8 cellular contexts compared by ENCODE assay signal in genomic region chr10:69123306-69123746, GRCh38. TPM values are rescaled to one million over a fixed set of nuclear protein-coding genes. Genes with fewer than 3 reads are reported as not detected.
DNase-seq lines count a peak whose midpoint lies in the region; ATAC-seq and TF ChIP-seq lines count a peak whose summit lies in the region.

No MANE protein-coding gene starts in this region.

- no peaks in the 10 kb centered on the region for H3K36me3 ChIP-seq in A673 (ENCODE audit: insufficient read depth, low read length, poor library complexity, severe bottlenecking)

- no peak; the same call in 1 of the 2 replicates for TF ChIP-seq CTCF in A673 (conservative IDR thresholded peaks at IDR 0.05; ENCODE audit: low read depth, low read length)
- TF ChIP-seq CTCF in GM10248 (IDR thresholded peaks at IDR 0.05; ENCODE audit: control extremely low read depth, extremely low read depth, low read depth, missing control alignments) = no peak

- H3K4me3 ChIP-seq in A673 (ENCODE audit: low read depth, low read length, poor library complexity, severe bottlenecking) (peak overlapping the region; percentile 98), skeletal muscle cell (ENCODE audit: low read depth, low read length) (peak overlapping the region; percentile 73)

- H3K27ac ChIP-seq in A673 (ENCODE audit: low read depth, low read length, poor library complexity, severe bottlenecking) = peak overlapping the region; percentile 92

- H3K4me1 ChIP-seq in A673 (ENCODE audit: insufficient read depth, low read length, poor library complexity, severe bottlenecking) = peaks cover 4% of the 10 kb centered on the region

- TSS peak; percentile 97 for BruUV-seq in A673 (replicated peaks; lab: Mats Ljungman, UMichigan)

- peaks cover 0 to 7% of the 10 kb centered on the region in 2 donors for H3K36me3 Mint-ChIP-seq in activated naive CD4-positive, alpha-beta T cell treated with anti-CD3 and anti-CD28 coated beads, Interleukin-2, amount 50 U/mL, for 72 hours

- intact Hi-C loops in A673 (cut with micrococcal nuclease; ENCODE audit: unreplicated experiment) (loop anchor here (5.0 kb wide), 1 partner anchor 54 kb away; no protein-coding TSS in a partner anchor), left ventricle myocardium superior (cut with micrococcal nuclease) (no loop called here)

- DNase-seq in A673 (ENCODE audit: low spot score) (peak; percentile 77), GM10248 (ENCODE audit: extremely low spot score) (peak; percentile 50), NCI-H1436 (lab: John Stamatoyannopoulos, UW) (peak; percentile 41), left ventricle myocardium superior (no peak), skeletal muscle cell (ENCODE audit: low read depth) (peak; percentile 26), cortex of kidney (lab: John Stamatoyannopoulos, UW) (no peak)
- DNase-seq in activated naive CD4-positive, alpha-beta T cell treated with anti-CD3 and anti-CD28 coated beads, Interleukin-2, amount 50 U/mL, for 72 hours (ENCODE audit: low spot score in 2 of 2) = no peak

- CTCF ChIA-PET in A673 (lab: Charles Lee) (interaction anchor here (0.6 kb wide), 1 partner anchor 23 kb away, joined by 3 read pairs; no protein-coding TSS in a partner anchor), GM10248 (lab: Yijun Ruan, JAX) (interaction anchor here (1.0 to 3.4 kb wide), 2 partner anchors 29 to 119 kb away, joined by 5 to 13 read pairs; no protein-coding TSS in a partner anchor)

- POLR2A ChIA-PET in A673 (lab: Charles Lee; ENCODE audit: low non-redundant PET) (no interaction called here), GM10248 (lab: Yijun Ruan, JAX) (no interaction called here)

- peak overlapping the region; percentile 95 for H3K27ac Mint-ChIP-seq in activated naive CD4-positive, alpha-beta T cell treated with anti-CD3 and anti-CD28 coated beads, Interleukin-2, amount 50 U/mL, for 72 hours

- peak; percentile 25 for ATAC-seq in HG02610 (IDR thresholded peaks at IDR 0.05; ENCODE audit: unreplicated experiment)
- peak; percentile 42 to 57 for ATAC-seq in activated naive CD4-positive, alpha-beta T cell treated with anti-CD3 and anti-CD28 coated beads, Interleukin-2, amount 50 U/mL, for 72 hours
- ATAC-seq in left ventricle myocardium superior = peak; percentile 54

- no peaks in the 10 kb centered on the region for H3K27me3 ChIP-seq in A673 (replicated peaks; ENCODE audit: insufficient read depth, low read depth, low read length, poor library complexity)

- H3K9me3 Mint-ChIP-seq in activated naive CD4-positive, alpha-beta T cell treated with anti-CD3 and anti-CD28 coated beads, Interleukin-2, amount 50 U/mL, for 72 hours = no peaks in the 10 kb centered on the region

- H3K9me3 ChIP-seq in A673 (ENCODE audit: low read depth, low read length, poor library complexity, severe bottlenecking) = no peaks in the 10 kb centered on the region

RNA-seq across cellular contexts. Expression of gene VPS26A, which starts 0.7 kb away (rescaled TPM):
- 80.1 and 82.1 TPM in 2 replicates for total RNA-seq in A673 (2021)
- total RNA-seq in activated naive CD4-positive, alpha-beta T cell treated with anti-CD3 and anti-CD28 coated beads, Interleukin-2, amount 50 U/mL, for 72 hours = 10 to 100 TPM; 33.5 to 66.0 TPM
- total RNA-seq in left ventricle myocardium superior = 37.3 TPM

RNA-seq across cellular contexts. Expression of gene SRGN, which starts 35.4 kb away (rescaled TPM):
- total RNA-seq in A673 (2021) (0.32 TPM in 1 of 2 replicates, not detected in the other), left ventricle myocardium superior (42.8 TPM)
- 100 to 1,000 TPM; 150 to 490 TPM for total RNA-seq in activated naive CD4-positive, alpha-beta T cell treated with anti-CD3 and anti-CD28 coated beads, Interleukin-2, amount 50 U/mL, for 72 hours

RNA-seq across cellular contexts. Expression of gene SUPV3L1, which starts 56.7 kb away (rescaled TPM):
- total RNA-seq in A673 (2021) (54.3 and 55.3 TPM in 2 replicates), left ventricle myocardium superior (40.2 TPM)
- 10 to 100 TPM; 44.4 to 45.9 TPM for total RNA-seq in activated naive CD4-positive, alpha-beta T cell treated with anti-CD3 and anti-CD28 coated beads, Interleukin-2, amount 50 U/mL, for 72 hours

Comparison
In these comparisons a context has a peak if more than half of its experiments do, and no peak if none do; other contexts are left out.
1. DNase-seq: peak in A673 (single experiment), GM10248 (single experiment), NCI-H1436 (single experiment) and skeletal muscle cell (single experiment); none in activated naive CD4-positive, alpha-beta T cell treated with anti-CD3 and anti-CD28 coated beads, Interleukin-2, amount 50 U/mL, for 72 hours (0 of 2), left ventricle myocardium superior (single experiment) and cortex of kidney (single experiment).
2. RNA of gene SRGN, which starts 35.4 kb away (total RNA-seq): 150 to 490 TPM in activated naive CD4-positive, alpha-beta T cell treated with anti-CD3 and anti-CD28 coated beads, Interleukin-2, amount 50 U/mL, for 72 hours and 42.8 TPM in left ventricle myocardium superior (single experiment); 0.32 TPM in A673; every median in the first group is over 10 times any median in the second.
3. Peak in every context shown above with its lines, with median percentiles within 50 percentile points of each other: ATAC-seq.